12 cellular contexts compared by ENCODE assay signal in the genomic region with DNA sequence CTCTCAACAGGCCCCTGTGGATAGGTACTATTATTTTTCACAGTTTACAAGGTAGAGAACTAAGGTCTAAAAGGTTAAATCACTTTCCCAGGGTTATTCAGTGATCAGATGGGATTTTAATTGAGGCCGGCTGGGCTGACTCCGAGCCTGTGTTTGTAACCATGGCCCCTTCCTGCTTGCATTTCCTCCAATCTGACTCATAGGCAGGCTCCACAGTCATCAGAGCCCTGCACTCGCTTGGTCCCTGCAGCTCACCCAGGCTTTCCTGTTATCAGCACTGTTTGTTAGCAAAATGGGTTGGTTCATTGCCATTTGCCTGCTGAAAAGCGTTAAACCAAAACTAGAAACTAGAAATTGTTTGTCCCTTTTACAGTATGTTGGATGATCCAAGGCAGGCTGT. TPM values are rescaled to one million over a fixed set of nuclear protein-coding genes. Genes with fewer than 3 reads are reported as not detected.
DNase-seq lines count a peak whose midpoint lies in the region; ATAC-seq, FAIRE-seq and TF ChIP-seq lines count a peak whose summit lies in the region.
"Had no signal": no experiment of that assay in that cellular context is flagged by ENCODE, and none has a peak within 500 bp of the region (broad histone marks: within the 10 kb centered on the region; RNA-seq: fewer than 3 reads in every experiment).

No MANE protein-coding gene starts in this region.

- POLR2A ChIA-PET in HepG2 (lab: Yijun Ruan, JAX): no interaction called here
- POLR2A ChIA-PET in activated CD4-positive, alpha-beta memory T cell treated with anti-CD3 and anti-CD28 coated beads, Interleukin-2, amount 10 ng/mL, durations not matched to agents 7 days and 5 days (lab: Charles Lee): no interaction called here

- H3K4me3 Mint-ChIP-seq in activated CD4-positive, alpha-beta memory T cell treated with anti-CD3 and anti-CD28 coated beads, Interleukin-2, amount 10 ng/mL, durations not matched to agents 7 days and 5 days: no peak overlapping the region
- H3K4me3 Mint-ChIP-seq: CD8-positive, alpha-beta T cell; effector memory CD8-positive, alpha-beta T cell; nephron progenitor cell had no signal

- WGBS in right lobe of liver (ENCODE audit: insufficient coverage, low coverage, low lambda C conversion rate, missing lambda C conversion rate): 56% methylated on average over 3 of the region's 4 CpGs
- 65% methylated on average over 4 of the region's 4 CpGs for WGBS in HepG2 (ENCODE audit: low lambda C conversion rate)

- BruUV-seq in HepG2 (replicated peaks; lab: Mats Ljungman, UMichigan): no TSS peak

- H3K36me3 Mint-ChIP-seq in activated CD4-positive, alpha-beta memory T cell treated with anti-CD3 and anti-CD28 coated beads, Interleukin-2, amount 10 ng/mL, durations not matched to agents 7 days and 5 days (ENCODE audit: low read depth): peaks cover 2% of the 10 kb centered on the region
- H3K36me3 Mint-ChIP-seq: CD8-positive, alpha-beta T cell had no signal

- in situ Hi-C loops in HepG2 (cut with HindIII; ENCODE audit: extremely low pct_ligation_motif_present, low pct_unique_long_range_greater_than_20kb): no loop called here
- in situ Hi-C loops in HAP-1 (cut with MboI; ENCODE audit: low sequenced_read_pairs): loop anchor here (25.0 kb wide), 1 partner anchor 514 kb away; no protein-coding TSS in a partner anchor

- H3K9me3 ChIP-seq in right lobe of liver: no peaks in the 10 kb centered on the region
- H3K9me3 ChIP-seq in HepG2 (ENCODE audit: low read length): no peaks in the 10 kb centered on the region
- H3K9me3 ChIP-seq in HAP-1: no peaks in the 10 kb centered on the region

- TF ChIP-seq POLR2A in right lobe of liver (IDR thresholded peaks at IDR 0.05): no peak
- no peak for TF ChIP-seq POLR2A in HepG2 (IDR thresholded peaks at IDR 0.05; ENCODE audit: insufficient read depth in 1 of 2, low read depth in 2 of 2, low read length in 2 of 2)

- no peak for TF ChIP-seq EP300 in HepG2 (IDR thresholded peaks at IDR 0.05; ENCODE audit: low read depth in 2 of 2, low read length in 2 of 2)
- TF ChIP-seq EP300 in HepG2 (CRISPR knock-in tag; IDR thresholded peaks at IDR 0.05; ENCODE audit: borderline replicate concordance): no peak

- no peak for TF ChIP-seq RAD21 in HepG2 (CRISPR knock-in tag; IDR thresholded peaks at IDR 0.05)

- no peak overlapping the region for H3K9ac ChIP-seq in HepG2 (ENCODE audit: insufficient read depth, low read depth, low read length)

- no peaks in the 10 kb centered on the region for H3K9me3 Mint-ChIP-seq in activated CD4-positive, alpha-beta memory T cell treated with anti-CD3 and anti-CD28 coated beads, Interleukin-2, amount 10 ng/mL, durations not matched to agents 7 days and 5 days
- H3K9me3 Mint-ChIP-seq: CD8-positive, alpha-beta T cell; effector memory CD8-positive, alpha-beta T cell; nephron progenitor cell had no signal

- no peak for DNase-seq in right lobe of liver
- DNase-seq in HepG2 (ENCODE audit: low spot score): no peak
- DNase-seq in activated CD4-positive, alpha-beta memory T cell treated with anti-CD3 and anti-CD28 coated beads, Interleukin-2, amount 10 ng/mL, durations not matched to agents 7 days and 5 days: peak; percentile 49
- DNase-seq in left ventricle myocardium superior: peak; percentile 51
- DNase-seq in HAP-1 (ENCODE audit: low spot score in 2 of 2): no peak
- DNase-seq in pons (ENCODE audit: low spot score): no peak
- no peak for DNase-seq in activated CD8-positive, alpha-beta memory T cell treated with anti-CD3 and anti-CD28 coated beads, Interleukin-2, amount 50 U/mL, for 48 hours
- DNase-seq in stimulated activated CD4-positive, alpha-beta T cell treated with anti-CD3 and anti-CD28 coated beads, Interleukin-2, amount 100 ng/mL, for 24 hours: no peak
- DNase-seq: activated CD4-positive, alpha-beta T cell treated with anti-CD3 and anti-CD28 coated beads, Interleukin-2, amount 50 U/mL, for 4 hours; effector memory CD8-positive, alpha-beta T cell; nephron progenitor cell had no signal

- no peak overlapping the region for H3K27ac Mint-ChIP-seq in activated CD4-positive, alpha-beta memory T cell treated with anti-CD3 and anti-CD28 coated beads, Interleukin-2, amount 10 ng/mL, durations not matched to agents 7 days and 5 days
- H3K27ac Mint-ChIP-seq: CD8-positive, alpha-beta T cell; effector memory CD8-positive, alpha-beta T cell; nephron progenitor cell had no signal

- H3K27me3 Mint-ChIP-seq in activated CD4-positive, alpha-beta memory T cell treated with anti-CD3 and anti-CD28 coated beads, Interleukin-2, amount 10 ng/mL, durations not matched to agents 7 days and 5 days: peaks cover 65% of the 10 kb centered on the region

- intact Hi-C loops in right lobe of liver (cut with DNase I) (loop anchor here in 1 of 2 donors (10.0 kb wide), 1 partner anchor 197 kb away; no protein-coding TSS in a partner anchor), HepG2 (cut with micrococcal nuclease; ENCODE audit: unreplicated experiment) (no loop called here), left ventricle myocardium superior (cut with micrococcal nuclease) (loop anchor here (10.0 kb wide), 1 partner anchor 517 kb away; no protein-coding TSS in a partner anchor)

- H4K20me1 ChIP-seq in HepG2 (ENCODE audit: insufficient read depth, low read length): no peaks in the 10 kb centered on the region

- ATAC-seq in right lobe of liver (peak; percentile 30 to 77 (median 64)), HepG2 (no peak), left ventricle myocardium superior (peak; percentile 81)
- ATAC-seq: CD8-positive, alpha-beta T cell; effector memory CD8-positive, alpha-beta T cell had no signal

- no peak for TF ChIP-seq CTCF in right lobe of liver (IDR thresholded peaks at IDR 0.05)
- TF ChIP-seq CTCF in HepG2 (CRISPR knock-in tag; IDR thresholded peaks at IDR 0.05): no peak

- peaks cover 18% of the 10 kb centered on the region for H3K4me1 Mint-ChIP-seq in activated CD4-positive, alpha-beta memory T cell treated with anti-CD3 and anti-CD28 coated beads, Interleukin-2, amount 10 ng/mL, durations not matched to agents 7 days and 5 days

- CTCF ChIA-PET in HepG2 (lab: Yijun Ruan, JAX; ENCODE audit: low intra/inter-chr PET ratio, low total read pairs): interaction anchor here (1.2 kb wide), 1 partner anchor 195 kb away, joined by 3 read pairs; no protein-coding TSS in a partner anchor
- CTCF ChIA-PET in activated CD4-positive, alpha-beta memory T cell treated with anti-CD3 and anti-CD28 coated beads, Interleukin-2, amount 10 ng/mL, durations not matched to agents 7 days and 5 days (lab: Charles Lee): interaction anchor here (0.9 to 1.5 kb wide), 3 partner anchors 29 to 194 kb away, joined by 3 to 6 read pairs (median 3); no protein-coding TSS in a partner anchor

- H3K27me3 ChIP-seq in right lobe of liver (no peaks in the 10 kb centered on the region), HepG2 (ENCODE audit: control insufficient read depth in 1 of 2, insufficient read depth in 2 of 2, low read length in 2 of 2) (no peaks in the 10 kb centered on the region), HAP-1 (ENCODE audit: low read depth) (no peaks in the 10 kb centered on the region)

- no peak overlapping the region for H2AFZ ChIP-seq in HepG2 (ENCODE audit: low read length)

- H3K36me3 ChIP-seq in right lobe of liver (no peaks in the 10 kb centered on the region), HepG2 (replicated peaks in 1 of 2; ENCODE audit: control insufficient read depth in 1 of 2, insufficient read depth in 2 of 2, low read length in 2 of 2) (no peaks in the 10 kb centered on the region), HAP-1 (replicated peaks) (no peaks in the 10 kb centered on the region)

- no peak overlapping the region for H3K4me2 ChIP-seq in HepG2 (ENCODE audit: low read depth, low read length)

- no peak for FAIRE-seq in HepG2 (lab: Jason Lieb, UNC)

- H3K27ac ChIP-seq in right lobe of liver (no peak overlapping the region), HepG2 (ENCODE audit: extremely low read length, insufficient read depth, low read length) (no peak overlapping the region)

- no peaks in the 10 kb centered on the region for H3K79me2 ChIP-seq in HepG2 (ENCODE audit: insufficient read depth, low read length)

- no peak overlapping the region for H3K4me3 ChIP-seq in right lobe of liver
- H3K4me3 ChIP-seq in HepG2 (replicated peaks in 1 of 3; ENCODE audit: insufficient read depth in 1 of 3, low read depth in 2 of 3, low read length in 3 of 3): no peak overlapping the region
- H3K4me3 ChIP-seq in HAP-1: no peak overlapping the region

- H3K4me1 ChIP-seq in right lobe of liver (no peaks in the 10 kb centered on the region), HepG2 (ENCODE audit: insufficient read depth, low read length) (no peaks in the 10 kb centered on the region), HAP-1 (no peaks in the 10 kb centered on the region)

RNA-seq across cellular contexts. Expression of gene LMX1A, which starts 41.4 kb away (rescaled TPM):
- under 1 TPM in 1 of 6 experiments, not detected in 5; 0.14 TPM for total RNA-seq in right lobe of liver
- 0.07 TPM in 1 of 2 replicates, not detected in the other for total RNA-seq in HepG2 (2016; rRNA removed; fragmentation: Illumina TruSeq; extraction: Trizol)
- total RNA-seq in HepG2 (2016; cell fraction: cytosol; rRNA removed; fragmentation: Illumina TruSeq; extraction: Trizol; ENCODE audit: low read depth): not detected in 2 replicates
- total RNA-seq in HepG2 (2016; cell fraction: insoluble cytoplasmic fraction; rRNA removed; fragmentation: Illumina TruSeq; extraction: Trizol): 0.04 TPM in 1 of 2 replicates, not detected in the other
- not detected in 2 replicates for total RNA-seq in HepG2 (2016; cell fraction: membrane; rRNA removed; fragmentation: Illumina TruSeq; extraction: Trizol)
- not detected in 2 replicates for total RNA-seq in HepG2 (2016; cell fraction: nucleus; rRNA removed; fragmentation: Illumina TruSeq; extraction: Trizol)
- not detected in 2 replicates for polyA plus RNA-seq in HepG2 (2011; rRNA removed)
- polyA plus RNA-seq in HepG2 (2011; cell fraction: cytosol; rRNA removed): not detected in 2 replicates
- not detected in 2 replicates for polyA plus RNA-seq in HepG2 (2011; cell fraction: nucleus; rRNA removed)
- not detected in 2 replicates for polyA plus RNA-seq in HepG2 (2012)
- not detected in 2 replicates for polyA plus RNA-seq in HepG2 (2016; cell fraction: cytosol; fragmentation: Illumina TruSeq; extraction: Trizol; ENCODE audit: low read depth)
- polyA plus RNA-seq in HepG2 (2016; cell fraction: insoluble cytoplasmic fraction; fragmentation: Illumina TruSeq; extraction: Trizol; ENCODE audit: low read depth): not detected in 2 replicates
- not detected in 2 replicates for polyA plus RNA-seq in HepG2 (2016; cell fraction: membrane; fragmentation: Illumina TruSeq; extraction: Trizol; ENCODE audit: low read depth)
- polyA plus RNA-seq in HepG2 (2016; cell fraction: nucleus; fragmentation: Illumina TruSeq; extraction: Trizol; ENCODE audit: insufficient read depth, low read depth): not detected in 2 replicates
- polyA minus RNA-seq in HepG2 (2011; rRNA and poly(A)+ RNA removed; ENCODE audit: low replicate concordance): not detected in 2 replicates
- not detected in 2 replicates for polyA minus RNA-seq in HepG2 (2011; cell fraction: cytosol; rRNA and poly(A)+ RNA removed)
- polyA minus RNA-seq in HepG2 (2011; cell fraction: nucleus; rRNA and poly(A)+ RNA removed): not detected in 2 replicates
- not detected for total RNA-seq in activated CD4-positive, alpha-beta memory T cell treated with anti-CD3 and anti-CD28 coated beads, Interleukin-2, amount 10 ng/mL, durations not matched to agents 7 days and 5 days
- not detected for total RNA-seq in left ventricle myocardium superior
- total RNA-seq: CD8-positive, alpha-beta T cell had no signal

RNA-seq across cellular contexts. Expression of gene RXRG, which starts 47.0 kb away (rescaled TPM):
- under 1 TPM in 2 of 6 experiments, not detected in 4; 0.26 to 0.32 TPM for total RNA-seq in right lobe of liver
- total RNA-seq in HepG2 (2016; rRNA removed; fragmentation: Illumina TruSeq; extraction: Trizol): not detected in 2 replicates
- total RNA-seq in HepG2 (2016; cell fraction: cytosol; rRNA removed; fragmentation: Illumina TruSeq; extraction: Trizol; ENCODE audit: low read depth): 0.35 TPM in 1 of 2 replicates, not detected in the other
- not detected in 2 replicates for total RNA-seq in HepG2 (2016; cell fraction: insoluble cytoplasmic fraction; rRNA removed; fragmentation: Illumina TruSeq; extraction: Trizol)
- total RNA-seq in HepG2 (2016; cell fraction: membrane; rRNA removed; fragmentation: Illumina TruSeq; extraction: Trizol): 0.21 TPM in 1 of 2 replicates, not detected in the other
- total RNA-seq in HepG2 (2016; cell fraction: nucleus; rRNA removed; fragmentation: Illumina TruSeq; extraction: Trizol): not detected in 2 replicates
- not detected in 2 replicates for polyA plus RNA-seq in HepG2 (2011; rRNA removed)
- polyA plus RNA-seq in HepG2 (2011; cell fraction: cytosol; rRNA removed): not detected in 2 replicates
- not detected in 2 replicates for polyA plus RNA-seq in HepG2 (2011; cell fraction: nucleus; rRNA removed)
- polyA plus RNA-seq in HepG2 (2012): not detected in 2 replicates
- polyA plus RNA-seq in HepG2 (2016; cell fraction: cytosol; fragmentation: Illumina TruSeq; extraction: Trizol; ENCODE audit: low read depth): 0.07 and 0.10 TPM in 2 replicates
- not detected in 2 replicates for polyA plus RNA-seq in HepG2 (2016; cell fraction: insoluble cytoplasmic fraction; fragmentation: Illumina TruSeq; extraction: Trizol; ENCODE audit: low read depth)
- not detected in 2 replicates for polyA plus RNA-seq in HepG2 (2016; cell fraction: membrane; fragmentation: Illumina TruSeq; extraction: Trizol; ENCODE audit: low read depth)
- not detected in 2 replicates for polyA plus RNA-seq in HepG2 (2016; cell fraction: nucleus; fragmentation: Illumina TruSeq; extraction: Trizol; ENCODE audit: insufficient read depth, low read depth)
- polyA minus RNA-seq in HepG2 (2011; rRNA and poly(A)+ RNA removed; ENCODE audit: low replicate concordance): not detected in 2 replicates
- not detected in 2 replicates for polyA minus RNA-seq in HepG2 (2011; cell fraction: cytosol; rRNA and poly(A)+ RNA removed)
- polyA minus RNA-seq in HepG2 (2011; cell fraction: nucleus; rRNA and poly(A)+ RNA removed): not detected in 2 replicates
- not detected for total RNA-seq in activated CD4-positive, alpha-beta memory T cell treated with anti-CD3 and anti-CD28 coated beads, Interleukin-2, amount 10 ng/mL, durations not matched to agents 7 days and 5 days
- total RNA-seq in left ventricle myocardium superior: 2.2 TPM
- total RNA-seq: CD8-positive, alpha-beta T cell had no signal

Comparison
In these comparisons a context has a peak if more than half of its experiments do, and no peak if none do; other contexts are left out.
1. DNase-seq: peak in activated CD4-positive, alpha-beta memory T cell treated with anti-CD3 and anti-CD28 coated beads, Interleukin-2, amount 10 ng/mL, durations not matched to agents 7 days and 5 days (single experiment) and left ventricle myocardium superior (single experiment); none in right lobe of liver (0 of 3), HepG2 (single experiment), HAP-1 (0 of 2), pons (single experiment), activated CD8-positive, alpha-beta memory T cell treated with anti-CD3 and anti-CD28 coated beads, Interleukin-2, amount 50 U/mL, for 48 hours (single experiment) and stimulated activated CD4-positive, alpha-beta T cell treated with anti-CD3 and anti-CD28 coated beads, Interleukin-2, amount 100 ng/mL, for 24 hours (0 of 2).